In genomic region chr13:63274772-63275171, GRCh38 we compare ENCODE assay signal across 7 cellular contexts.
"Had no signal": no experiment of that assay in that cellular context is flagged by ENCODE, and none has a peak within 500 bp of the region (broad histone marks: within the 10 kb centered on the region; RNA-seq: fewer than 3 reads in every experiment).

No MANE protein-coding gene starts in this region.

- ATAC-seq: GM12878 had no signal

- DNase-seq: GDM1, GF-D8 had no signal

- FAIRE-seq: GM12878, GM12891, GM12892, GM18507, GM19239 had no signal

- H3K4me3 ChIP-seq: GM12878 had no signal
